ENCODE assay signal across 8 cellular contexts in genomic region chr9:72364679-72365524, GRCh38. TPM values are rescaled to one million over a fixed set of nuclear protein-coding genes. Genes with fewer than 3 reads are reported as not detected.
DNase-seq lines count a peak whose midpoint lies in the region; ATAC-seq and TF ChIP-seq lines count a peak whose summit lies in the region.

Gene ZFAND5, minus strand, starts transcription at chr9:72365208. Its CDS starts 4,430 bp downstream, at chr9:72360778.

- under 1% methylated on average over 94 of the region's 110 CpGs for WGBS in prostate gland
- WGBS in urinary bladder, result under 1% methylated on average over 110 of the region's 110 CpGs

- no peaks in the 10 kb centered on the region for H3K9me3 ChIP-seq in prostate gland

- H3K4me1 ChIP-seq in prostate gland (replicated peaks), result no peaks in the 10 kb centered on the region
- H3K4me1 ChIP-seq in urinary bladder (ENCODE audit: insufficient read depth), result no peaks in the 10 kb centered on the region

- H3K4me3 Mint-ChIP-seq in T-helper 1 cell treated with Interleukin-12 subunit alpha and Interleukin-12 subunit beta and Interleukin-4 antibody, amounts not matched to agents 30 μg/mL and 1 μg/mL, for 36 hours, result peak within 1 kb of the TSS; percentile 95

- intact Hi-C loops in left ventricle myocardium superior (cut with micrococcal nuclease) (no loop called here), prostate gland (cut with DNase I) (loop anchor here (5.0 kb wide), 1 partner anchor 68 kb away; no protein-coding TSS in a partner anchor)

- in situ Hi-C loops in GM13976 (cut with MboI; ENCODE audit: low sequenced_read_pairs, unreplicated experiment), result no loop called here

- H3K27me3 ChIP-seq in prostate gland (replicated peaks; ENCODE audit: insufficient read depth), result no peaks in the 10 kb centered on the region

- H3K27ac ChIP-seq in prostate gland (peak within 1 kb of the TSS; percentile 100), urinary bladder (ENCODE audit: low read depth) (peak within 1 kb of the TSS; percentile 100)

- H3K9me3 Mint-ChIP-seq in T-helper 1 cell treated with Interleukin-12 subunit alpha and Interleukin-12 subunit beta and Interleukin-4 antibody, amounts not matched to agents 30 μg/mL and 1 μg/mL, for 36 hours, result no peaks in the 10 kb centered on the region

- peak; percentile 97 for DNase-seq in GM13976 (ENCODE audit: low spot score)
- peak; percentile 96 for DNase-seq in NCI-H146 (lab: John Stamatoyannopoulos, UW)
- DNase-seq in amygdala (lab: John Stamatoyannopoulos, UW), result peak; percentile 51 to 99 (median 96)
- DNase-seq in left ventricle myocardium superior, result peak; percentile 100
- DNase-seq in prostate gland (ENCODE audit: low spot score), result peak; percentile 99

- peak within 1 kb of the TSS; percentile 84 to 98 for H3K4me3 ChIP-seq in prostate gland
- peak within 1 kb of the TSS; percentile 95 for H3K4me3 ChIP-seq in urinary bladder (ENCODE audit: low read depth, low read length)

- H3K4me1 Mint-ChIP-seq in T-helper 1 cell treated with Interleukin-12 subunit alpha and Interleukin-12 subunit beta and Interleukin-4 antibody, amounts not matched to agents 30 μg/mL and 1 μg/mL, for 36 hours (ENCODE audit: low read depth), result peaks cover 32% of the 10 kb centered on the region

- ATAC-seq in HG02852 (IDR thresholded peaks at IDR 0.05; ENCODE audit: unreplicated experiment) (peak; percentile 73), left ventricle myocardium superior (peak; percentile 94)

- H3K27me3 Mint-ChIP-seq in T-helper 1 cell treated with Interleukin-12 subunit alpha and Interleukin-12 subunit beta and Interleukin-4 antibody, amounts not matched to agents 30 μg/mL and 1 μg/mL, for 36 hours (ENCODE audit: low read depth), result no peaks in the 10 kb centered on the region

- H3K27ac Mint-ChIP-seq in T-helper 1 cell treated with Interleukin-12 subunit alpha and Interleukin-12 subunit beta and Interleukin-4 antibody, amounts not matched to agents 30 μg/mL and 1 μg/mL, for 36 hours, result peak within 1 kb of the TSS; percentile 96

- no peaks in the 10 kb centered on the region for H3K36me3 ChIP-seq in prostate gland
- no peaks in the 10 kb centered on the region for H3K36me3 ChIP-seq in urinary bladder (ENCODE audit: insufficient read depth)

- H3K36me3 Mint-ChIP-seq in T-helper 1 cell treated with Interleukin-12 subunit alpha and Interleukin-12 subunit beta and Interleukin-4 antibody, amounts not matched to agents 30 μg/mL and 1 μg/mL, for 36 hours (ENCODE audit: low read depth), result peaks cover 28% of the 10 kb centered on the region

- TF ChIP-seq POLR2A in prostate gland (IDR thresholded peaks at IDR 0.05), result peak; percentile 100

- no peak for TF ChIP-seq CTCF in GM13976 (IDR thresholded peaks at IDR 0.05; ENCODE audit: borderline replicate concordance, control extremely low read depth, extremely low read depth, insufficient read depth, missing control alignments)
- TF ChIP-seq CTCF in prostate gland (IDR thresholded peaks at IDR 0.05), result peak in 2 of 4 experiments; percentile 22 to 38

RNA-seq across cellular contexts. Expression of gene ZFAND5, which starts in this region (rescaled TPM):
- total RNA-seq in left ventricle myocardium superior, result 174 TPM
- 100 to 1,000 TPM; 143 to 288 TPM for total RNA-seq in prostate gland
- 174 TPM for total RNA-seq in urinary bladder
- 214 TPM for polyA plus RNA-seq in urinary bladder

Comparison
In these comparisons a context has a peak if more than half of its experiments do, and no peak if none do; other contexts are left out.
1. Peak in every context shown above with its lines: DNase-seq, ATAC-seq, H3K4me3 ChIP-seq and H3K27ac ChIP-seq.